20 cellular contexts compared by ENCODE assay signal in genomic region chr12:40198601-40199000, GRCh38. TPM values are rescaled to one million over a fixed set of nuclear protein-coding genes. Genes with fewer than 3 reads are reported as not detected.
DNase-seq lines count a peak whose midpoint lies in the region; ATAC-seq, FAIRE-seq and TF ChIP-seq lines count a peak whose summit lies in the region.
"Had no signal": no experiment of that assay in that cellular context is flagged by ENCODE, and none has a peak within 500 bp of the region (broad histone marks: within the 10 kb centered on the region; RNA-seq: fewer than 3 reads in every experiment).

No MANE protein-coding gene starts in this region.

- H3K9me3 ChIP-seq in A549 = no peaks in the 10 kb centered on the region
- H3K9me3 ChIP-seq in PC-3 (ENCODE audit: low read length) = no peaks in the 10 kb centered on the region
- H3K9me3 ChIP-seq in right cardiac atrium (ENCODE audit: control insufficient read depth, low read length) = no peaks in the 10 kb centered on the region
- H3K9me3 ChIP-seq: SJCRH30 had no signal

- TF ChIP-seq CTCF in A549 (IDR thresholded peaks at IDR 0.05) = no peak
- TF ChIP-seq CTCF in PC-3 (conservative IDR thresholded peaks at IDR 0.05; ENCODE audit: low read depth, low read length) = no peak

- H3K27ac ChIP-seq in A549 (no peak overlapping the region), PC-3 (ENCODE audit: low read length) (no peak overlapping the region), right cardiac atrium (ENCODE audit: low read length) (no peak overlapping the region)
- H3K27ac ChIP-seq: BLaER1, PC-9, SJCRH30 had no signal

- no peaks in the 10 kb centered on the region for H4K20me1 ChIP-seq in PC-3 (ENCODE audit: low read length)
- H4K20me1 ChIP-seq: BLaER1 had no signal

- no TSS peak for BruUV-seq in PC-3 (replicated peaks; lab: Mats Ljungman, UMichigan)

- intact Hi-C loops in PC-3 (cut with micrococcal nuclease) (no loop called here), right cardiac atrium (cut with DNase I) (no loop called here)

- FAIRE-seq in A549 (lab: Jason Lieb, UNC) = no peak
- FAIRE-seq: G401.6, GM19239, H1 had no signal

- H3K4me3 ChIP-seq in A549 = no peak overlapping the region
- no peak overlapping the region for H3K4me3 ChIP-seq in PC-3 (ENCODE audit: low read length)
- no peak overlapping the region for H3K4me3 ChIP-seq in right cardiac atrium (ENCODE audit: low read length)
- H3K4me3 ChIP-seq: BLaER1, PC-9, SJCRH30 had no signal

- no peaks in the 10 kb centered on the region for H3K9me2 ChIP-seq in PC-3 (replicated peaks; ENCODE audit: low read length)

- no peak for ATAC-seq in A549
- no peak for ATAC-seq in PC-3
- ATAC-seq in right cardiac atrium = no peak

- H3K4me2 ChIP-seq in A549 (no peak overlapping the region), PC-3 (ENCODE audit: low read length) (no peak overlapping the region)
- H3K4me2 ChIP-seq: BLaER1, PC-9 had no signal

- H3K27me3 ChIP-seq in PC-3 (ENCODE audit: low read length) (peaks cover 9% of the 10 kb centered on the region; the same call in 1 of the 2 replicates), right cardiac atrium (ENCODE audit: control insufficient read depth, insufficient read depth) (no peaks in the 10 kb centered on the region)
- H3K27me3 ChIP-seq: BLaER1, SJCRH30 had no signal

- H3F3A ChIP-seq in PC-3 (ENCODE audit: low read length, unreplicated experiment) = no peaks in the 10 kb centered on the region

- TF ChIP-seq RAD21 in A549 (conservative IDR thresholded peaks at IDR 0.05 in 1 of 2, IDR thresholded peaks at IDR 0.05 in 1 of 2) = no peak

- H3K4me1 ChIP-seq in A549 = no peaks in the 10 kb centered on the region
- no peaks in the 10 kb centered on the region for H3K4me1 ChIP-seq in PC-3 (ENCODE audit: insufficient read depth, low read length)
- no peaks in the 10 kb centered on the region for H3K4me1 ChIP-seq in right cardiac atrium (ENCODE audit: control insufficient read depth, insufficient read depth, low read length)
- H3K4me1 ChIP-seq: SJCRH30 had no signal

- CTCF ChIA-PET in A549 (lab: Yijun Ruan, JAX) = no interaction called here
- CTCF ChIA-PET in PC-3 (lab: Charles Lee) = no interaction called here

- no peak overlapping the region for H2AFZ ChIP-seq in PC-3 (ENCODE audit: low read length)
- H2AFZ ChIP-seq: PC-9 had no signal

- WGBS in A549 (ENCODE audit: missing lambda C conversion rate) = 90% methylated on average over 4 of the region's 4 CpGs
- whole genome bisulfite sequencing in right cardiac atrium = 91% methylated on average over 4 of the region's 4 CpGs

- no peak for TF ChIP-seq EP300 in A549 (IDR thresholded peaks at IDR 0.05)

- no peaks in the 10 kb centered on the region for H3K79me2 ChIP-seq in PC-3 (ENCODE audit: low read length)

- no peak for DNase-seq in A549 (ENCODE audit: low read depth in 1 of 2, low spot score in 1 of 2)
- peak; percentile 37 for DNase-seq in H4 (ENCODE audit: low spot score)
- DNase-seq in PC-3 = peak; percentile 6
- DNase-seq in fibroblast of peridontal ligament (ENCODE audit: extremely low read depth) = peak; percentile 7
- no peak for DNase-seq in activated CD4-positive, CD25-positive, alpha-beta regulatory T cell (lab: John Stamatoyannopoulos, UW)
- no peak for DNase-seq in NCI-H146 treated with DMSO at 0.1 percent for 48 hours (lab: John Stamatoyannopoulos, UW; ENCODE audit: unreplicated experiment)
- no peak for DNase-seq in NCI-H1105 (lab: John Stamatoyannopoulos, UW)
- no peak for DNase-seq in right cardiac atrium
- DNase-seq: CD4-positive, alpha-beta memory T cell; HFFc6; Kasumi-1; NCI-H187 treated with DMSO at 0.1 percent for 48 hours; NCI-H345; NCI-H524 treated with DMSO at 0.1 percent for 48 hours; PC-9; SJCRH30 had no signal

- TF ChIP-seq POLR2A in A549 (IDR thresholded peaks at IDR 0.05; ENCODE audit: low read length) = no peak

- no peaks in the 10 kb centered on the region for H3K36me3 ChIP-seq in PC-3 (ENCODE audit: low read depth, low read length)
- H3K36me3 ChIP-seq: BLaER1, SJCRH30 had no signal

- H3K9ac ChIP-seq in PC-3 (ENCODE audit: low read length) = no peak overlapping the region
- H3K9ac ChIP-seq: BLaER1 had no signal

- POLR2A ChIA-PET in A549 (lab: Yijun Ruan, JAX) (no interaction called here), PC-3 (lab: Charles Lee; ENCODE audit: unreplicated experiment) (no interaction called here)

TF ChIP-seq in A549, 52 proteins besides CTCF, POLR2A, EP300 and RAD21:
- TF ChIP-seq TP53 (CRISPR knock-in tag; IDR thresholded peaks at IDR 0.05) = no peak
- TF ChIP-seq GATA3 (IDR thresholded peaks at IDR 0.05; ENCODE audit: borderline replicate concordance) = no peak
- TF ChIP-seq FOSL2 (IDR thresholded peaks at IDR 0.05) = no peak
- peak; percentile 38; the same call in 1 of the 2 replicates for TF ChIP-seq FOSL2 (CRISPR knock-in tag; IDR thresholded peaks at IDR 0.05)

RNA-seq across cellular contexts. Expression of gene LRRK2, which starts 26.2 kb away (rescaled TPM):
- 18.1 and 20.4 TPM in 2 replicates for polyA plus RNA-seq in A549 (2011; rRNA removed)
- 1.5 and 1.7 TPM in 2 replicates for polyA plus RNA-seq in A549 (2012; cell fraction: cytosol; rRNA removed)
- 1.6 and 2.8 TPM in 2 replicates for polyA plus RNA-seq in A549 (2012; cell fraction: nucleus; rRNA removed)
- polyA plus RNA-seq in A549 (2017; fragmentation: RNase III; extraction: RNeasy Plus Mini Kit Qiagen cat#74134 plus additional on column Dnase treatment) = 3.1 to 5.3 TPM (median 5.2 TPM) in 3 replicates
- 13.2 and 13.5 TPM in 2 replicates for polyA minus RNA-seq in A549 (2011; rRNA and poly(A)+ RNA removed)
- total RNA-seq in H4 (2014; rRNA removed; shearing (Covaris generic)) = 0.72 and 1.1 TPM in 2 replicates
- total RNA-seq in PC-3 (2014; rRNA removed) = 0.33 TPM in 1 of 2 replicates, not detected in the other
- total RNA-seq in right cardiac atrium = 10 to 100 TPM; 11.2 to 16.8 (median 12.1) TPM
- polyA plus RNA-seq in right cardiac atrium = 5.9 TPM

Comparison
In these comparisons a context has a peak if more than half of its experiments do, and no peak if none do; other contexts are left out.
1. DNase-seq: peak in H4 (single experiment), PC-3 (single experiment) and fibroblast of peridontal ligament (single experiment); none in A549 (0 of 2), activated CD4-positive, CD25-positive, alpha-beta regulatory T cell (0 of 4), NCI-H146 treated with DMSO at 0.1 percent for 48 hours (single experiment), NCI-H1105 (single experiment) and right cardiac atrium (0 of 3).